In the genomic region with DNA sequence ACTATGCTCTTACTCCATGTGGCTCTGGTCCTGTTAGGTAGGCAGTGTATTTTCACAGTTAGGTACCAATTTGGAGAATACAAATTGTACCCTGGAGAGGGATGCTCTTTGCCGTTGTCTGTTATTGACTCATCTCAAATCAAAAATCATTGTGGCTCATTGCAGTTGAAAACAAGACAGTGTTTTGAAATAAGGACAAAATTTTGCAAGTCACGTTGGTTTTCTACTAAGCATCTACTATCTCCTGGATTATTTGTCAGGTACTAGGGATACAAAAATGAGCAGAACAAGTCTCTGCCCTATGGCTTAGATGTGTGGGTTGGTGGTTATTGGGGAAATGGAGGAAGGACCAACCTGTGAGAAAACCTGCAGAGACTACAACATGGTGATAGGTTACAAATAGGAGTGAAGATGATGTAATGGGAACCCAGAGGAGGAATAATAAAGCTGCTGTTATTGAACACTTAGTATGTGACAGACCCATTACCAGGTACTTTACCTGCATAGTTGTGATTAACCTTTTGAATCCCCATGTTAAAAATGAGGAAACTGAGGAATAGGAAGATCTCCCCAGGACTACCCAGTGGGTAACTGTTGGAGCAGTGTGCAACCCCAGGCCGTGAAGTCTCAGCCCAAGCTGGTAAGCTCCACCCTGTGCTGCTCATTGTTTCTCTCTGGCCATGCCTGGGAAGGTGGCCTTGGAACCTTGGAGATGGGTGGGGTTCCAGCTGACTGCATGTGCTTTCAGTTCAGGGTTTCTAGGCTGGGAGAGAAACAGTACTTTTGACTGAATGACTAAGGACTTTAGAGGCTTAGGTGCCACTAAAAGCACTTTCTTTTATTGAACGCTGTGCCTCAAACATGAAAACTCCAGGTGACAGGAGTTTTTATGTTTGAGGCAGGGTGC, we compare ENCODE assay signal across 2 cellular contexts.
A peak's percentile ranks its signal among the peaks of the same experiment; 100 is the strongest.
TF ChIP-seq lines count a peak whose summit lies in the region.

No MANE protein-coding gene starts in this region.

TF ChIP-seq in HepG2, 621 proteins besides CTCF, POLR2A, EP300 and RAD21 (continues in another document):
- TF ChIP-seq, protein P1, sequence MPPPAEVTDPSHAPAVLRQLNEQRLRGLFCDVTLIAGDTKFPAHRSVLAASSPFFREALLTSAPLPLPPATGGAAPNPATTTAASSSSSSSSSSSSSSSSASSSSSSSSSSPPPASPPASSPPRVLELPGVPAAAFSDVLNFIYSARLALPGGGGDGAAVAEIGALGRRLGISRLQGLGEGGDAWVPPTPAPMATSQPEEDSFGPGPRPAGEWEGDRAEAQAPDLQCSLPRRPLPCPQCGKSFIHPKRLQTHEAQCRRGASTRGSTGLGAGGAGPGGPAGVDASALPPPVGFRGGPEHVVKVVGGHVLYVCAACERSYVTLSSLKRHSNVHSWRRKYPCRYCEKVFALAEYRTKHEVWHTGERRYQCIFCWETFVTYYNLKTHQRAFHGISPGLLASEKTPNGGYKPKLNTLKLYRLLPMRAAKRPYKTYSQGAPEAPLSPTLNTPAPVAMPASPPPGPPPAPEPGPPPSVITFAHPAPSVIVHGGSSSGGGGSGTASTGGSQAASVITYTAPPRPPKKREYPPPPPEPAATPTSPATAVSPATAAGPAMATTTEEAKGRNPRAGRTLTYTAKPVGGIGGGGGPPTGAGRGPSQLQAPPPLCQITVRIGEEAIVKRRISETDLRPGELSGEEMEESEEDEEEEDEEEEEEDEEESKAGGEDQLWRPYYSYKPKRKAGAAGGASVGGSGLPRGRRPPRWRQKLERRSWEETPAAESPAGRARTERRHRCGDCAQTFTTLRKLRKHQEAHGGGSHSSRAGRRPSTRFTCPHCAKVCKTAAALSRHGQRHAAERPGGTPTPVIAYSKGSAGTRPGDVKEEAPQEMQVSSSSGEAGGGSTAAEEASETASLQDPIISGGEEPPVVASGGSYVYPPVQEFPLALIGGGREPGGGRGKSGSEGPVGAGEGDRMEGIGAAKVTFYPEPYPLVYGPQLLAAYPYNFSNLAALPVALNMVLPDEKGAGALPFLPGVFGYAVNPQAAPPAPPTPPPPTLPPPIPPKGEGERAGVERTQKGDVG (CRISPR knock-in tag; IDR thresholded peaks at IDR 0.05; ENCODE audit: borderline replicate concordance): no peak
- TF ChIP-seq KLF15 (CRISPR knock-in tag; IDR thresholded peaks at IDR 0.05; ENCODE audit: borderline replicate concordance) (no peak), ZNF292 (CRISPR knock-in tag; IDR thresholded peaks at IDR 0.05; ENCODE audit: borderline replicate concordance, low read depth) (peak; percentile 43; the same call in 1 of the 2 replicates), MTA1 (CRISPR knock-in tag; IDR thresholded peaks at IDR 0.05; ENCODE audit: borderline replicate concordance) (0 out of 2 replicates have a peak, but pooled peaks have one; percentile 18), GTF3A (CRISPR knock-in tag; conservative IDR thresholded peaks at IDR 0.05) (no peak), TCF7L2 (IDR thresholded peaks at IDR 0.05; ENCODE audit: low read depth, low read length) (no peak), HDAC1 (CRISPR knock-in tag; IDR thresholded peaks at IDR 0.05) (no peak; the same call in 1 of the 2 replicates), ZNF552 (CRISPR knock-in tag; IDR thresholded peaks at IDR 0.05; ENCODE audit: borderline replicate concordance) (no peak), HDAC6 (IDR thresholded peaks at IDR 0.05; ENCODE audit: low read depth, low read length) (no peak), BHLHE40 (IDR thresholded peaks at IDR 0.05; ENCODE audit: low read length) (no peak), KAT8 (CRISPR knock-in tag; IDR thresholded peaks at IDR 0.05) (no peak), SNAPC2 (CRISPR knock-in tag; IDR thresholded peaks at IDR 0.05) (no peak), ZKSCAN8 (CRISPR knock-in tag; IDR thresholded peaks at IDR 0.05; ENCODE audit: borderline replicate concordance) (0 out of 2 replicates have a peak, but pooled peaks have one; percentile 69), ZC3H13 (CRISPR knock-in tag; IDR thresholded peaks at IDR 0.05) (no peak), EEA1 (CRISPR knock-in tag; IDR thresholded peaks at IDR 0.05; ENCODE audit: borderline replicate concordance) (no peak), RARG (CRISPR knock-in tag; IDR thresholded peaks at IDR 0.05; ENCODE audit: low read depth) (no peak)
- TF ChIP-seq, protein P2, sequence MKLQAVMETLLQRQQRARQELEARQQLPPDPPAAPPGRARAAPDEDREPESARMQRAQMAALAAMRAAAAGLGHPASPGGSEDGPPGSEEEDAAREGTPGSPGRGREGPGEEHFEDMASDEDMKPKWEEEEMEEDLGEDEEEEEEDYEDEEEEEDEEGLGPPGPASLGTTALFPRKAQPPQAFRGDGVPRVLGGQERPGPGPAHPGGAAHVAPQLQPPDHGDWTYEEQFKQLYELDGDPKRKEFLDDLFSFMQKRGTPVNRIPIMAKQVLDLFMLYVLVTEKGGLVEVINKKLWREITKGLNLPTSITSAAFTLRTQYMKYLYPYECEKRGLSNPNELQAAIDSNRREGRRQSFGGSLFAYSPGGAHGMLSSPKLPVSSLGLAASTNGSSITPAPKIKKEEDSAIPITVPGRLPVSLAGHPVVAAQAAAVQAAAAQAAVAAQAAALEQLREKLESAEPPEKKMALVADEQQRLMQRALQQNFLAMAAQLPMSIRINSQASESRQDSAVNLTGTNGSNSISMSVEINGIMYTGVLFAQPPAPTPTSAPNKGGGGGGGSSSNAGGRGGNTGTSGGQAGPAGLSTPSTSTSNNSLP (IDR thresholded peaks at IDR 0.05; ENCODE audit: low read depth, low read length): no peak
- TF ChIP-seq, protein P3, sequence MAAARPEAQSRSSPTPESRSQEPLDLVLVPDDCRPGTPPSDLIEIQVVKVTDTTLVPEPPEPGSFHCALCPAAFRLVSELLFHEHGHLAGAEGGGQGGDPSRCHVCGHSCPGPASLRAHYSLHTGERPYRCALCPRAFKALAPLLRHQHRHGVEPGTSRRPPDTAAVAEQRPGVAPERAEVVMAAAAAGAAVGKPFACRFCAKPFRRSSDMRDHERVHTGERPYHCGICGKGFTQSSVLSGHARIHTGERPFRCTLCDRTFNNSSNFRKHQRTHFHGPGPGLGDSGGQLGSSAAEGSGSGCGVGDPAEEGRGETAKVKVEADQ (CRISPR knock-in tag; IDR thresholded peaks at IDR 0.05; ENCODE audit: borderline replicate concordance): no peak
- TF ChIP-seq, protein P4, sequence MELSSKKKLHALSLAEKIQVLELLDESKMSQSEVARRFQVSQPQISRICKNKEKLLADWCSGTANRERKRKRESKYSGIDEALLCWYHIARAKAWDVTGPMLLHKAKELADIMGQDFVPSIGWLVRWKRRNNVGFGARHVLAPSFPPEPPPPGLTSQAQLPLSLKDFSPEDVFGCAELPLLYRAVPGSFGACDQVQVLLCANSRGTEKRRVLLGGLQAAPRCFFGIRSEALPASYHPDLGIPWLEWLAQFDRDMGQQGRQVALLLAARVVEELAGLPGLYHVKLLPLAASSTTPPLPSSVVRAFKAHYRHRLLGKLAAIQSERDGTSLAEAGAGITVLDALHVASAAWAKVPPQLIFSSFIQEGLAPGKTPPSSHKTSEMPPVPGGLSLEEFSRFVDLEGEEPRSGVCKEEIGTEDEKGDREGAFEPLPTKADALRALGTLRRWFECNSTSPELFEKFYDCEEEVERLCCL (CRISPR knock-in tag; IDR thresholded peaks at IDR 0.05; ENCODE audit: borderline replicate concordance): no peak
- TF ChIP-seq, protein P5, sequence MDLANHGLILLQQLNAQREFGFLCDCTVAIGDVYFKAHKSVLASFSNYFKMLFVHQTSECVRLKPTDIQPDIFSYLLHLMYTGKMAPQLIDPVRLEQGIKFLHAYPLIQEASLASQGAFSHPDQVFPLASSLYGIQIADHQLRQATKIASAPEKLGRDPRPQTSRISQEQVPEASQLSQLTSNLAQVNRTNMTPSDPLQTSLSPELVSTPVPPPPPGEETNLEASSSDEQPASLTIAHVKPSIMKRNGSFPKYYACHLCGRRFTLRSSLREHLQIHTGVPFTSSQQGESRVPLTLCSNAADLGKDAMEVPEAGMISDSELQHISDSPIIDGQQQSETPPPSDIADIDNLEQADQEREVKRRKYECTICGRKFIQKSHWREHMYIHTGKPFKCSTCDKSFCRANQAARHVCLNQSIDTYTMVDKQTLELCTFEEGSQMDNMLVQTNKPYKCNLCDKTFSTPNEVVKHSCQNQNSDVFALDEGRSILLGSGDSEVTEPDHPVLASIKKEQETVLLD (CRISPR knock-in tag; IDR thresholded peaks at IDR 0.05; ENCODE audit: low read depth): no peak

TF ChIP-seq in GM23338, 12 proteins besides CTCF, POLR2A, EP300 and RAD21 (continues in another document):
- TF ChIP-seq, protein P6, sequence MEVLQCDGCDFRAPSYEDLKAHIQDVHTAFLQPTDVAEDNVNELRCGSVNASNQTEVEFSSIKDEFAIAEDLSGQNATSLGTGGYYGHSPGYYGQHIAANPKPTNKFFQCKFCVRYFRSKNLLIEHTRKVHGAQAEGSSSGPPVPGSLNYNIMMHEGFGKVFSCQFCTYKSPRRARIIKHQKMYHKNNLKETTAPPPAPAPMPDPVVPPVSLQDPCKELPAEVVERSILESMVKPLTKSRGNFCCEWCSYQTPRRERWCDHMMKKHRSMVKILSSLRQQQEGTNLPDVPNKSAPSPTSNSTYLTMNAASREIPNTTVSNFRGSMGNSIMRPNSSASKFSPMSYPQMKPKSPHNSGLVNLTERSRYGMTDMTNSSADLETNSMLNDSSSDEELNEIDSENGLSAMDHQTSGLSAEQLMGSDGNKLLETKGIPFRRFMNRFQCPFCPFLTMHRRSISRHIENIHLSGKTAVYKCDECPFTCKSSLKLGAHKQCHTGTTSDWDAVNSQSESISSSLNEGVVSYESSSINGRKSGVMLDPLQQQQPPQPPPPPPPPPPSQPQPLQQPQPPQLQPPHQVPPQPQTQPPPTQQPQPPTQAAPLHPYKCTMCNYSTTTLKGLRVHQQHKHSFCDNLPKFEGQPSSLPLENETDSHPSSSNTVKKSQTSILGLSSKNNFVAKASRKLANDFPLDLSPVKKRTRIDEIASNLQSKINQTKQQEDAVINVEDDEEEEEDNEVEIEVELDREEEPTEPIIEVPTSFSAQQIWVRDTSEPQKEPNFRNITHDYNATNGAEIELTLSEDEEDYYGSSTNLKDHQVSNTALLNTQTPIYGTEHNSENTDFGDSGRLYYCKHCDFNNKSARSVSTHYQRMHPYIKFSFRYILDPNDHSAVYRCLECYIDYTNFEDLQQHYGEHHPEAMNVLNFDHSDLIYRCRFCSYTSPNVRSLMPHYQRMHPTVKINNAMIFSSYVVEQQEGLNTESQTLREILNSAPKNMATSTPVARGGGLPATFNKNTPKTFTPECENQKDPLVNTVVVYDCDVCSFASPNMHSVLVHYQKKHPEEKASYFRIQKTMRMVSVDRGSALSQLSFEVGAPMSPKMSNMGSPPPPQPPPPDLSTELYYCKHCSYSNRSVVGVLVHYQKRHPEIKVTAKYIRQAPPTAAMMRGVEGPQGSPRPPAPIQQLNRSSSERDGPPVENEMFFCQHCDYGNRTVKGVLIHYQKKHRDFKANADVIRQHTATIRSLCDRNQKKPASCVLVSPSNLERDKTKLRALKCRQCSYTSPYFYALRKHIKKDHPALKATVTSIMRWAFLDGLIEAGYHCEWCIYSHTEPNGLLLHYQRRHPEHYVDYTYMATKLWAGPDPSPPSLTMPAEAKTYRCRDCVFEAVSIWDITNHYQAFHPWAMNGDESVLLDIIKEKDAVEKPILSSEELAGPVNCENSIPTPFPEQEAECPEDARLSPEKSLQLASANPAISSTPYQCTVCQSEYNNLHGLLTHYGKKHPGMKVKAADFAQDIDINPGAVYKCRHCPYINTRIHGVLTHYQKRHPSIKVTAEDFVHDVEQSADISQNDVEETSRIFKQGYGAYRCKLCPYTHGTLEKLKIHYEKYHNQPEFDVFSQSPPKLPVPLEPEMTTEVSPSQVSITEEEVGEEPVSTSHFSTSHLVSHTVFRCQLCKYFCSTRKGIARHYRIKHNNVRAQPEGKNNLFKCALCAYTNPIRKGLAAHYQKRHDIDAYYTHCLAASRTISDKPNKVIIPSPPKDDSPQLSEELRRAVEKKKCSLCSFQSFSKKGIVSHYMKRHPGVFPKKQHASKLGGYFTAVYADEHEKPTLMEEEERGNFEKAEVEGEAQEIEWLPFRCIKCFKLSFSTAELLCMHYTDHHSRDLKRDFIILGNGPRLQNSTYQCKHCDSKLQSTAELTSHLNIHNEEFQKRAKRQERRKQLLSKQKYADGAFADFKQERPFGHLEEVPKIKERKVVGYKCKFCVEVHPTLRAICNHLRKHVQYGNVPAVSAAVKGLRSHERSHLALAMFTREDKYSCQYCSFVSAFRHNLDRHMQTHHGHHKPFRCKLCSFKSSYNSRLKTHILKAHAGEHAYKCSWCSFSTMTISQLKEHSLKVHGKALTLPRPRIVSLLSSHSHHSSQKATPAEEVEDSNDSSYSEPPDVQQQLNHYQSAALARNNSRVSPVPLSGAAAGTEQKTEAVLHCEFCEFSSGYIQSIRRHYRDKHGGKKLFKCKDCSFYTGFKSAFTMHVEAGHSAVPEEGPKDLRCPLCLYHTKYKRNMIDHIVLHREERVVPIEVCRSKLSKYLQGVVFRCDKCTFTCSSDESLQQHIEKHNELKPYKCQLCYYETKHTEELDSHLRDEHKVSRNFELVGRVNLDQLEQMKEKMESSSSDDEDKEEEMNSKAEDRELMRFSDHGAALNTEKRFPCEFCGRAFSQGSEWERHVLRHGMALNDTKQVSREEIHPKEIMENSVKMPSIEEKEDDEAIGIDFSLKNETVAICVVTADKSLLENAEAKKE (CRISPR knock-in tag; IDR thresholded peaks at IDR 0.05): no peak
- TF ChIP-seq ZNF114 (CRISPR knock-in tag; IDR thresholded peaks at IDR 0.05) (no peak), STAT1 (IDR thresholded peaks at IDR 0.05; ENCODE audit: unreplicated experiment) (no peak), JUNB (IDR thresholded peaks at IDR 0.05; ENCODE audit: unreplicated experiment) (no peak), CREB1 (CRISPR knock-in tag; IDR thresholded peaks at IDR 0.05; ENCODE audit: low read depth) (no peak), EZH2phosphoT487 (IDR thresholded peaks at IDR 0.05; ENCODE audit: unreplicated experiment) (no peak), EZH2 (IDR thresholded peaks at IDR 0.05; ENCODE audit: low read depth, unreplicated experiment) (no peak), POLR2AphosphoS5 (IDR thresholded peaks at IDR 0.05; ENCODE audit: low read depth) (no peak), NANOG (IDR thresholded peaks at IDR 0.05; ENCODE audit: borderline replicate concordance) (no peak)
- TF ChIP-seq, protein P7, sequence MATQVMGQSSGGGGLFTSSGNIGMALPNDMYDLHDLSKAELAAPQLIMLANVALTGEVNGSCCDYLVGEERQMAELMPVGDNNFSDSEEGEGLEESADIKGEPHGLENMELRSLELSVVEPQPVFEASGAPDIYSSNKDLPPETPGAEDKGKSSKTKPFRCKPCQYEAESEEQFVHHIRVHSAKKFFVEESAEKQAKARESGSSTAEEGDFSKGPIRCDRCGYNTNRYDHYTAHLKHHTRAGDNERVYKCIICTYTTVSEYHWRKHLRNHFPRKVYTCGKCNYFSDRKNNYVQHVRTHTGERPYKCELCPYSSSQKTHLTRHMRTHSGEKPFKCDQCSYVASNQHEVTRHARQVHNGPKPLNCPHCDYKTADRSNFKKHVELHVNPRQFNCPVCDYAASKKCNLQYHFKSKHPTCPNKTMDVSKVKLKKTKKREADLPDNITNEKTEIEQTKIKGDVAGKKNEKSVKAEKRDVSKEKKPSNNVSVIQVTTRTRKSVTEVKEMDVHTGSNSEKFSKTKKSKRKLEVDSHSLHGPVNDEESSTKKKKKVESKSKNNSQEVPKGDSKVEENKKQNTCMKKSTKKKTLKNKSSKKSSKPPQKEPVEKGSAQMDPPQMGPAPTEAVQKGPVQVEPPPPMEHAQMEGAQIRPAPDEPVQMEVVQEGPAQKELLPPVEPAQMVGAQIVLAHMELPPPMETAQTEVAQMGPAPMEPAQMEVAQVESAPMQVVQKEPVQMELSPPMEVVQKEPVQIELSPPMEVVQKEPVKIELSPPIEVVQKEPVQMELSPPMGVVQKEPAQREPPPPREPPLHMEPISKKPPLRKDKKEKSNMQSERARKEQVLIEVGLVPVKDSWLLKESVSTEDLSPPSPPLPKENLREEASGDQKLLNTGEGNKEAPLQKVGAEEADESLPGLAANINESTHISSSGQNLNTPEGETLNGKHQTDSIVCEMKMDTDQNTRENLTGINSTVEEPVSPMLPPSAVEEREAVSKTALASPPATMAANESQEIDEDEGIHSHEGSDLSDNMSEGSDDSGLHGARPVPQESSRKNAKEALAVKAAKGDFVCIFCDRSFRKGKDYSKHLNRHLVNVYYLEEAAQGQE (IDR thresholded peaks at IDR 0.05; ENCODE audit: unreplicated experiment): no peak
